27 cellular contexts compared by ENCODE assay signal in genomic region chrX:66149519-66149918, GRCh38.
"Had no signal": no experiment of that assay in that cellular context is flagged by ENCODE, and none has a peak within 500 bp of the region (broad histone marks: within the 10 kb centered on the region; RNA-seq: fewer than 3 reads in every experiment).

No MANE protein-coding gene starts in this region.

- H3K4me1 ChIP-seq: colonic mucosa, esophagus squamous epithelium, gastrocnemius medialis, heart right ventricle, left lung, lower lobe of right lung had no signal

- H3K36me3 ChIP-seq: colonic mucosa, esophagus squamous epithelium, gastrocnemius medialis, heart right ventricle, left lung, lower lobe of right lung had no signal

- H3K4me3 Mint-ChIP-seq: dendritic cell treated with granulocyte-macrophage colony-stimulating factor and Interleukin-4, amounts not matched to agents 40 ng/mL and 50 ng/mL, for 4 days; effector memory CD8-positive, alpha-beta T cell; endodermal cell; mesothelial cell of epicardium; naive B cell had no signal

- H3K9me3 ChIP-seq: colonic mucosa, esophagus squamous epithelium, gastrocnemius medialis, heart right ventricle, left lung, lower lobe of right lung, mucosa of descending colon had no signal

- H3K27me3 Mint-ChIP-seq: dendritic cell treated with granulocyte-macrophage colony-stimulating factor and Interleukin-4, amounts not matched to agents 40 ng/mL and 50 ng/mL, for 4 days; effector memory CD8-positive, alpha-beta T cell had no signal

- DNase-seq: colonic mucosa; cortex of kidney; effector CD8-positive, alpha-beta T cell; effector memory CD8-positive, alpha-beta T cell; endodermal cell; esophagus squamous epithelium; foreskin fibroblast; foreskin melanocyte; gastrocnemius medialis; glutamatergic neuron; head of caudate nucleus; heart right ventricle; hippocampal formation; left cardiac atrium; left lung; left ventricle myocardium superior; lower lobe of right lung; mesenchymal stem cell; mucosa of descending colon; naive B cell had no signal

- H3K27ac ChIP-seq: colonic mucosa, epithelial cell of prostate, esophagus squamous epithelium, gastrocnemius medialis, heart right ventricle, left lung, lower lobe of right lung had no signal

- H3K4me1 Mint-ChIP-seq: endodermal cell, mesothelial cell of epicardium, naive B cell had no signal

- H3K27ac Mint-ChIP-seq: dendritic cell treated with granulocyte-macrophage colony-stimulating factor and Interleukin-4, amounts not matched to agents 40 ng/mL and 50 ng/mL, for 4 days; effector memory CD8-positive, alpha-beta T cell; endodermal cell; mesothelial cell of epicardium had no signal

- H3K36me3 Mint-ChIP-seq: mesothelial cell of epicardium, naive B cell had no signal

- H3K9me3 Mint-ChIP-seq: dendritic cell treated with granulocyte-macrophage colony-stimulating factor and Interleukin-4, amounts not matched to agents 40 ng/mL and 50 ng/mL, for 4 days; effector memory CD8-positive, alpha-beta T cell; naive B cell had no signal

- FAIRE-seq: endometrium, islet of Langerhans, keratinocyte had no signal

- H3K4me3 ChIP-seq: colonic mucosa, esophagus squamous epithelium, gastrocnemius medialis, heart right ventricle, left lung, lower lobe of right lung, mucosa of descending colon had no signal

- ATAC-seq: effector memory CD8-positive, alpha-beta T cell; esophagus mucosa; gastrocnemius medialis; heart right ventricle; left lung; left ventricle myocardium superior; lower lobe of right lung; mucosa of descending colon had no signal

- H3K27me3 ChIP-seq: colonic mucosa, esophagus squamous epithelium, gastrocnemius medialis, left lung had no signal
